ENCODE assay signal across 8 cellular contexts in the genomic region with DNA sequence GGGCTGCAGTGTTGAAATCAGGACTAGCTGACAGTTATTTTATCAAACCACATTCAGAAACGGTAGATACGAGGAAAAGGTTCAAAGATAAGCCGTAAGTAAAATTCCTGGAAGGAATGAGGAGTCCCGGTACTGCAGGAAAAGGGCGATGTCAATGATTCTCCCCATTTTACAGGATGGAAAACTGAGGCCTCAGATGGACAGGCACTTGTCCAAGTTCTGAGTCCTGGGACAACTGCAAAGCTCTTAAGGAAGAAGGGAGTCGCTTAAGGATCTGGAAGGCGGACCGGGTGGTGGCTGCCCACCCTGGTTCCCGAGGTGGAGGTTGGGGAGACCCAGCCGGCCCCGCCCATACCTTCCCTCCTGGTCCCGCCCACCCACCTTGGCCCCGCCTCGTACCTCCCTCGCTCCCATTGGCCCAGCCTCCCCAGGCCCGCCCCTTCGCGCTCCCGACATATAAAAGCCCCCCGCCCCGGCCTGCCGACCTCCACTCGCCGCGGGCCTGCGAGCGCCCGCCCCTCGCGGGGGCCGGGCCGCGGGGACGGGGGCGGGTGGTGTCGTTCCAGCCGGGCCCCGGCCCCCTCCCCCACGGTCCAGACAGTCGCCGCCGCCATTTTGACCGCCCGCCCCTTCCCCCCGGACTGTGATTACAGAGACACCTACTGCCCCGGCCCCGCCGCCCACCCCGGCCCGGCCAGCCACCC. TPM values are rescaled to one million over a fixed set of nuclear protein-coding genes. Genes with fewer than 3 reads are reported as not detected.
A peak's percentile ranks its signal among the peaks of the same experiment; 100 is the strongest.
DNase-seq lines count a peak whose midpoint lies in the region; ATAC-seq and TF ChIP-seq lines count a peak whose summit lies in the region.

No MANE protein-coding gene starts in this region.

- H3K4me3 Mint-ChIP-seq in activated CD4-positive, alpha-beta T cell treated with anti-CD3 and anti-CD28 coated beads, Interleukin-2, amount 10 ng/mL, durations not matched to agents 7 days and 5 days, result peak overlapping the region; percentile 84

- H3K4me1 Mint-ChIP-seq in activated CD4-positive, alpha-beta T cell treated with anti-CD3 and anti-CD28 coated beads, Interleukin-2, amount 10 ng/mL, durations not matched to agents 7 days and 5 days, result peaks cover 53% of the 10 kb centered on the region

- CTCF ChIA-PET in activated CD4-positive, alpha-beta T cell treated with anti-CD3 and anti-CD28 coated beads, Interleukin-2, amount 10 ng/mL, durations not matched to agents 7 days and 5 days (lab: Charles Lee), result interaction anchor here (0.8 to 1.4 kb wide), 5 partner anchors 10 to 126 kb away, joined by 3 to 4 read pairs (median 3); a partner anchor contains a TSS

- TF ChIP-seq RAD21 in liver (IDR thresholded peaks at IDR 0.05), result no peak

- DNase-seq in NCI-H524 treated with DMSO at 0.1 percent for 48 hours (lab: John Stamatoyannopoulos, UW) (peak; percentile 30), dedifferentiated amniotic fluid mesenchymal stem cell (ENCODE audit: extremely low spot score) (peak; percentile 65), 8988T (no peak)
- peak; percentile 92 for DNase-seq in activated CD4-positive, alpha-beta T cell treated with anti-CD3 and anti-CD28 coated beads, Interleukin-2, amount 10 ng/mL, durations not matched to agents 7 days and 5 days
- DNase-seq in stimulated activated CD4-positive, alpha-beta T cell treated with anti-CD3 and anti-CD28 coated beads, Interleukin-2, amount 100 ng/mL, for 24 hours, result peak; percentile 91 to 94

- H3K4me3 ChIP-seq in liver (ENCODE audit: low read depth in 1 of 3, low read length in 3 of 3), result peak overlapping the region; percentile 52 to 83 (median 58)

- no peaks in the 10 kb centered on the region for H3K27me3 Mint-ChIP-seq in activated CD4-positive, alpha-beta T cell treated with anti-CD3 and anti-CD28 coated beads, Interleukin-2, amount 10 ng/mL, durations not matched to agents 7 days and 5 days

- ATAC-seq in GM18502 (IDR thresholded peaks at IDR 0.05; ENCODE audit: poor library complexity, unreplicated experiment), result peak; percentile 27
- peak; percentile 26 for ATAC-seq in HG03097 (IDR thresholded peaks at IDR 0.05; ENCODE audit: low FRiP score, unreplicated experiment)

- H3K4me1 ChIP-seq in liver (ENCODE audit: control insufficient read depth in 4 of 4, insufficient read depth in 4 of 4, low read length in 3 of 4), result peaks cover 6 to 15% (median 10%) of the 10 kb centered on the region in 4 donors

- 2% methylated on average over 50 of the region's 50 CpGs for WGBS in liver

- H3K27me3 ChIP-seq in liver (ENCODE audit: control insufficient read depth in 4 of 4, insufficient read depth in 4 of 4, low read length in 3 of 4), result no peaks in the 10 kb centered on the region

- H3K36me3 Mint-ChIP-seq in activated CD4-positive, alpha-beta T cell treated with anti-CD3 and anti-CD28 coated beads, Interleukin-2, amount 10 ng/mL, durations not matched to agents 7 days and 5 days (ENCODE audit: low read depth), result peaks cover 6% of the 10 kb centered on the region

- H3K9ac ChIP-seq in liver (ENCODE audit: low read depth in 1 of 2, low read length in 2 of 2), result peak overlapping the region; percentile 21 to 48

- peak overlapping the region; percentile 85 for H3K27ac Mint-ChIP-seq in activated CD4-positive, alpha-beta T cell treated with anti-CD3 and anti-CD28 coated beads, Interleukin-2, amount 10 ng/mL, durations not matched to agents 7 days and 5 days

- peak overlapping the region; percentile 93 to 96 for H3K27ac ChIP-seq in liver (ENCODE audit: low read depth in 1 of 2, low read length in 2 of 2)

- no peaks in the 10 kb centered on the region for H3K9me3 ChIP-seq in liver (ENCODE audit: control insufficient read depth in 4 of 4, low read length in 3 of 4)

- POLR2A ChIA-PET in activated CD4-positive, alpha-beta T cell treated with anti-CD3 and anti-CD28 coated beads, Interleukin-2, amount 10 ng/mL, durations not matched to agents 7 days and 5 days (lab: Charles Lee), result interaction anchor here (0.5 to 0.7 kb wide), 2 partner anchors 49 to 853 kb away, joined by 3 to 5 read pairs; no protein-coding TSS in a partner anchor

- no peak for TF ChIP-seq CTCF in liver (IDR thresholded peaks at IDR 0.05; ENCODE audit: low read depth, low read length, missing input control)

- no peaks in the 10 kb centered on the region for H3K9me3 Mint-ChIP-seq in activated CD4-positive, alpha-beta T cell treated with anti-CD3 and anti-CD28 coated beads, Interleukin-2, amount 10 ng/mL, durations not matched to agents 7 days and 5 days

- H3K36me3 ChIP-seq in liver (ENCODE audit: control insufficient read depth in 4 of 4, insufficient read depth in 3 of 4, low read depth in 1 of 4, low read length in 3 of 4), result no peaks in the 10 kb centered on the region

TF ChIP-seq in liver, 16 proteins besides CTCF, POLR2A, EP300 and RAD21 (continues in another document):
- TF ChIP-seq JUND (IDR thresholded peaks at IDR 0.05) (no peak), TAF1 (conservative IDR thresholded peaks at IDR 0.05) (no peak), NR2F2 (IDR thresholded peaks at IDR 0.05) (no peak), GABPA (IDR thresholded peaks at IDR 0.05 in 1 of 2, conservative IDR thresholded peaks at IDR 0.05 in 1 of 2) (no peak), HNF4A (conservative IDR thresholded peaks at IDR 0.05) (peak in 1 of 2 donors; percentile 16), FOXA1 (IDR thresholded peaks at IDR 0.05) (peak; percentile 21), EGR1 (IDR thresholded peaks at IDR 0.05; ENCODE audit: low read depth in 2 of 2) (peak in 1 of 2 donors; percentile 27), SP1 (IDR thresholded peaks at IDR 0.05) (peak; percentile 28), FOXA2 (IDR thresholded peaks at IDR 0.05) (no peak), HNF4G (IDR thresholded peaks at IDR 0.05) (no peak), YY1 (IDR thresholded peaks at IDR 0.05) (no peak)
- TF ChIP-seq, protein P1, sequence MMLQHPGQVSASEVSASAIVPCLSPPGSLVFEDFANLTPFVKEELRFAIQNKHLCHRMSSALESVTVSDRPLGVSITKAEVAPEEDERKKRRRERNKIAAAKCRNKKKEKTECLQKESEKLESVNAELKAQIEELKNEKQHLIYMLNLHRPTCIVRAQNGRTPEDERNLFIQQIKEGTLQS (IDR thresholded peaks at IDR 0.05), result no peak
- TF ChIP-seq, protein P2, sequence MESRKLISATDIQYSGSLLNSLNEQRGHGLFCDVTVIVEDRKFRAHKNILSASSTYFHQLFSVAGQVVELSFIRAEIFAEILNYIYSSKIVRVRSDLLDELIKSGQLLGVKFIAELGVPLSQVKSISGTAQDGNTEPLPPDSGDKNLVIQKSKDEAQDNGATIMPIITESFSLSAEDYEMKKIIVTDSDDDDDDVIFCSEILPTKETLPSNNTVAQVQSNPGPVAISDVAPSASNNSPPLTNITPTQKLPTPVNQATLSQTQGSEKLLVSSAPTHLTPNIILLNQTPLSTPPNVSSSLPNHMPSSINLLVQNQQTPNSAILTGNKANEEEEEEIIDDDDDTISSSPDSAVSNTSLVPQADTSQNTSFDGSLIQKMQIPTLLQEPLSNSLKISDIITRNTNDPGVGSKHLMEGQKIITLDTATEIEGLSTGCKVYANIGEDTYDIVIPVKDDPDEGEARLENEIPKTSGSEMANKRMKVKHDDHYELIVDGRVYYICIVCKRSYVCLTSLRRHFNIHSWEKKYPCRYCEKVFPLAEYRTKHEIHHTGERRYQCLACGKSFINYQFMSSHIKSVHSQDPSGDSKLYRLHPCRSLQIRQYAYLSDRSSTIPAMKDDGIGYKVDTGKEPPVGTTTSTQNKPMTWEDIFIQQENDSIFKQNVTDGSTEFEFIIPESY (IDR thresholded peaks at IDR 0.05), result no peak
- TF ChIP-seq, protein P3, sequence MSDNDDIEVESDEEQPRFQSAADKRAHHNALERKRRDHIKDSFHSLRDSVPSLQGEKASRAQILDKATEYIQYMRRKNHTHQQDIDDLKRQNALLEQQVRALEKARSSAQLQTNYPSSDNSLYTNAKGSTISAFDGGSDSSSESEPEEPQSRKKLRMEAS (IDR thresholded peaks at IDR 0.05), result no peak

RNA-seq across cellular contexts. Expression of a gene that starts 0.6 kb away (rescaled TPM):
- 10 to 100 TPM; 19.1 to 19.9 TPM for total RNA-seq in activated CD4-positive, alpha-beta T cell treated with anti-CD3 and anti-CD28 coated beads, Interleukin-2, amount 10 ng/mL, durations not matched to agents 7 days and 5 days
- total RNA-seq in liver, result 1 to 10 TPM; 3.7 to 5.6 TPM
- 1 to 10 TPM; 1.8 to 3.3 TPM for polyA plus RNA-seq in liver

RNA-seq across cellular contexts. Expression of a gene that starts 22.4 kb away (rescaled TPM):
- total RNA-seq in activated CD4-positive, alpha-beta T cell treated with anti-CD3 and anti-CD28 coated beads, Interleukin-2, amount 10 ng/mL, durations not matched to agents 7 days and 5 days, result not detected
- total RNA-seq in liver, result not detected
- not detected for polyA plus RNA-seq in liver

RNA-seq across cellular contexts. Expression of a gene that starts 26.0 kb away (rescaled TPM):
- total RNA-seq in activated CD4-positive, alpha-beta T cell treated with anti-CD3 and anti-CD28 coated beads, Interleukin-2, amount 10 ng/mL, durations not matched to agents 7 days and 5 days, result 10 to 100 TPM; 66.5 to 70.3 TPM
- 1 to 10 TPM; 1.9 to 2.8 TPM for total RNA-seq in liver
- polyA plus RNA-seq in liver, result 1 to 10 TPM; 1.0 to 1.2 TPM

RNA-seq across cellular contexts. Expression of a gene that starts 53.2 kb away (rescaled TPM):
- total RNA-seq in activated CD4-positive, alpha-beta T cell treated with anti-CD3 and anti-CD28 coated beads, Interleukin-2, amount 10 ng/mL, durations not matched to agents 7 days and 5 days, result 10 to 100 TPM; 80.3 to 85.4 TPM
- 10 to 100 TPM in 1 of 2 donors, 1 to 10 TPM in 1; 3.8 to 10.4 TPM for total RNA-seq in liver
- polyA plus RNA-seq in liver, result 1 to 10 TPM; 2.6 to 7.3 TPM

RNA-seq across cellular contexts. Expression of a gene that starts 56.3 kb away (rescaled TPM):
- not detected for total RNA-seq in activated CD4-positive, alpha-beta T cell treated with anti-CD3 and anti-CD28 coated beads, Interleukin-2, amount 10 ng/mL, durations not matched to agents 7 days and 5 days
- 1 to 10 TPM; 1.4 to 6.6 TPM for total RNA-seq in liver
- 10 to 100 TPM in 1 of 2 donors, 1 to 10 TPM in 1; 5.3 to 17.9 TPM for polyA plus RNA-seq in liver

Comparison
In these comparisons a context has a peak if more than half of its experiments do, and no peak if none do; other contexts are left out.
1. RNA of a gene that starts 26.0 kb away (total RNA-seq): 66.5 to 70.3 TPM in activated CD4-positive, alpha-beta T cell treated with anti-CD3 and anti-CD28 coated beads, Interleukin-2, amount 10 ng/mL, durations not matched to agents 7 days and 5 days; 1.9 to 2.8 TPM in liver; every median in the first group is over 10 times any median in the second.